In genomic region chr20:6519556-6519955, GRCh38 we compare ENCODE assay signal across 14 cellular contexts.
A peak's percentile ranks its signal among the peaks of the same experiment; 100 is the strongest.
DNase-seq lines count a peak whose midpoint lies in the region; ATAC-seq, FAIRE-seq and TF ChIP-seq lines count a peak whose summit lies in the region.
"Had no signal": no experiment of that assay in that cellular context is flagged by ENCODE, and none has a peak within 500 bp of the region (broad histone marks: within the 10 kb centered on the region; RNA-seq: fewer than 3 reads in every experiment).

No MANE protein-coding gene starts in this region.

- H3K4me1 Mint-ChIP-seq in activated naive CD4-positive, alpha-beta T cell treated with anti-CD3 and anti-CD28 coated beads for 36 hours (ENCODE audit: low read depth) = no peaks in the 10 kb centered on the region
- H3K4me1 Mint-ChIP-seq: activated CD8-positive, alpha-beta memory T cell treated with anti-CD3 and anti-CD28 coated beads, Interleukin-2, amount 10 ng/mL, durations not matched to agents 7 days and 5 days; CD4-positive, CD25-positive, alpha-beta regulatory T cell had no signal

- no peak overlapping the region for H3K9ac ChIP-seq in kidney (ENCODE audit: low read length in 2 of 2)

- no peaks in the 10 kb centered on the region for H3K36me3 Mint-ChIP-seq in activated naive CD4-positive, alpha-beta T cell treated with anti-CD3 and anti-CD28 coated beads for 36 hours (ENCODE audit: low read depth)
- H3K36me3 Mint-ChIP-seq: activated CD8-positive, alpha-beta memory T cell treated with anti-CD3 and anti-CD28 coated beads, Interleukin-2, amount 10 ng/mL, durations not matched to agents 7 days and 5 days; CD4-positive, CD25-positive, alpha-beta regulatory T cell had no signal

- intact Hi-C loops in kidney (cut with DNase I) = no loop called here
- intact Hi-C loops in activated naive CD4-positive, alpha-beta T cell treated with anti-CD3 and anti-CD28 coated beads for 36 hours (cut with micrococcal nuclease) = no loop called here

- no peak for TF ChIP-seq CTCF in foreskin fibroblast (IDR thresholded peaks at IDR 0.05; ENCODE audit: low read depth, low read length)
- no peak for TF ChIP-seq CTCF in kidney (IDR thresholded peaks at IDR 0.05; ENCODE audit: borderline replicate concordance, extremely low read depth, insufficient read depth)

- H3K36me3 ChIP-seq in kidney (ENCODE audit: control insufficient read depth in 1 of 2, insufficient read depth in 2 of 2, low read length in 2 of 2) = no peaks in the 10 kb centered on the region
- H3K36me3 ChIP-seq: heart left ventricle had no signal

- peaks cover 0 to 7% of the 10 kb centered on the region in 2 donors for H3K9me3 ChIP-seq in kidney (ENCODE audit: control insufficient read depth in 1 of 2, low read length in 2 of 2)

- H3K27ac Mint-ChIP-seq in activated naive CD4-positive, alpha-beta T cell treated with anti-CD3 and anti-CD28 coated beads for 36 hours = no peak overlapping the region
- H3K27ac Mint-ChIP-seq: activated CD8-positive, alpha-beta memory T cell treated with anti-CD3 and anti-CD28 coated beads, Interleukin-2, amount 10 ng/mL, durations not matched to agents 7 days and 5 days; CD4-positive, CD25-positive, alpha-beta regulatory T cell had no signal

- H3K4me3 Mint-ChIP-seq in activated naive CD4-positive, alpha-beta T cell treated with anti-CD3 and anti-CD28 coated beads for 36 hours = no peak overlapping the region
- H3K4me3 Mint-ChIP-seq: activated CD8-positive, alpha-beta memory T cell treated with anti-CD3 and anti-CD28 coated beads, Interleukin-2, amount 10 ng/mL, durations not matched to agents 7 days and 5 days; CD4-positive, CD25-positive, alpha-beta regulatory T cell had no signal

- no peak for FAIRE-seq in kidney (lab: Jason Lieb, UNC)
- FAIRE-seq: GM12892 had no signal

- peak; percentile 8 for DNase-seq in HS-27A (ENCODE audit: low read depth)
- DNase-seq in astrocyte of the hippocampus (ENCODE audit: low read depth, low spot score) = peak; percentile 59
- DNase-seq in foreskin fibroblast = peak; percentile 6 to 51
- DNase-seq in kidney = no peak
- DNase-seq in activated naive CD4-positive, alpha-beta T cell treated with anti-CD3 and anti-CD28 coated beads for 36 hours = no peak
- no peak for DNase-seq in amygdala (lab: John Stamatoyannopoulos, UW)
- DNase-seq: activated CD8-positive, alpha-beta memory T cell treated with anti-CD3 and anti-CD28 coated beads, Interleukin-2, amount 10 ng/mL, durations not matched to agents 7 days and 5 days; caudate nucleus; CD4-positive, CD25-positive, alpha-beta regulatory T cell; heart left ventricle; left colon; NCI-H2029 had no signal

- H3K27ac ChIP-seq in kidney (ENCODE audit: low read depth in 2 of 2, low read length in 2 of 2) = no peak overlapping the region
- H3K27ac ChIP-seq: heart left ventricle had no signal

- H3K4me3 ChIP-seq in foreskin fibroblast (ENCODE audit: low read depth in 1 of 2, low read length in 2 of 2) (no peak overlapping the region), kidney (ENCODE audit: low read length in 2 of 2) (no peak overlapping the region)
- H3K4me3 ChIP-seq: heart left ventricle had no signal

- no peak for ATAC-seq in GM18520 (IDR thresholded peaks at IDR 0.05; ENCODE audit: unreplicated experiment)
- ATAC-seq: activated CD8-positive, alpha-beta memory T cell treated with anti-CD3 and anti-CD28 coated beads, Interleukin-2, amount 10 ng/mL, durations not matched to agents 7 days and 5 days; heart left ventricle; left colon had no signal

- H3K27me3 Mint-ChIP-seq in activated naive CD4-positive, alpha-beta T cell treated with anti-CD3 and anti-CD28 coated beads for 36 hours (ENCODE audit: low read depth) = no peaks in the 10 kb centered on the region
- H3K27me3 Mint-ChIP-seq: activated CD8-positive, alpha-beta memory T cell treated with anti-CD3 and anti-CD28 coated beads, Interleukin-2, amount 10 ng/mL, durations not matched to agents 7 days and 5 days; CD4-positive, CD25-positive, alpha-beta regulatory T cell had no signal

- peaks cover 14% of the 10 kb centered on the region for H3K9me3 Mint-ChIP-seq in activated naive CD4-positive, alpha-beta T cell treated with anti-CD3 and anti-CD28 coated beads for 36 hours

- no peaks in the 10 kb centered on the region for H3K4me1 ChIP-seq in kidney (ENCODE audit: control insufficient read depth in 1 of 2, insufficient read depth in 1 of 2, low read depth in 1 of 2, low read length in 2 of 2)
- H3K4me1 ChIP-seq: heart left ventricle had no signal

- CTCF ChIA-PET in activated naive CD4-positive, alpha-beta T cell treated with anti-CD3 and anti-CD28 coated beads for 36 hours (lab: Charles Lee) = no interaction called here

Comparison
In these comparisons a context has a peak if more than half of its experiments do, and no peak if none do; other contexts are left out.
1. DNase-seq: peak in HS-27A (single experiment), astrocyte of the hippocampus (single experiment) and foreskin fibroblast (2 of 2); none in kidney (single experiment), activated naive CD4-positive, alpha-beta T cell treated with anti-CD3 and anti-CD28 coated beads for 36 hours (single experiment) and amygdala (0 of 56).